ENCODE assay signal across 1 cellular context in the genomic region with DNA sequence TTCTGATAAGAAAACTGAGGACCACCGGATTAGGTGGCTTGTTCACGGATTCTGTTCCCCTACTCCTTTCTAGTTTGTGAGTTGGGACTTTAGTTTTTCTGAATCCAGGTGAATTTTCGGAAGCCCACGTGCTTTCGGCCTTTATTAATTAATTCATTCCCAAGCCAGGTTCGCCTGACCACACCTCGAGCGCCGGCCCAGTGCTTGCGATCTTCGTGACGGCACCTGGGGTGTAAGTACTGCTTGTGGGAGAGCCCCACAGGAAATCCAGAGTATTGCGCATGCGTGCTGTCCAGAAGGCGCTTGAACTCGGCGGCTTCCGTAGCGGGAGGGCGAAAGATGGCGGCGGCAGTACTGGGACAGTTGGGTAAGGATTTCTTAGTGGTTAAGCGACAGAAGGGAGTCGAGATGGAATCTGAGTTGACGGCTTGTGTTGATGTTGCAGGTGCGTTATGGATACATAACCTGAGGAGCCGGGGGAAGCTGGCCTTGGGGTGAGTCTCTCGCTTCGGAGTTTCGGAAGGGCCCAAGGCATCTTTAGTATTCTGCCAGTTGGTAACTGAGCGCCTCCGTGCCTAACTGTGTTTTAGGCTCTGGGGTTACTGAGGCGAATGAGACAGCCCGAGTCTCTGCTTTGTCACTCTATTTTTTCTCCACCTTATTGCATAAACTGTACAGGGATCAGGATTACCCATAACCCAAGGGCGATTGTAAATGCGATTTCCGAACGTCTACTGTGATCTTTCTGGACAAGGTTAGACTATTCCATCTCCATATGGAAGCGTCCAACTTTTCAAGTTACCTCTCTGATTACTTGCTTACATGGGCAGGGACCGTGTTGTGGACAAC.
TF ChIP-seq lines count a peak whose summit lies in the region.

MRPL22 (plus strand) TSS at position 302 of the 849 bp plus-strand sequence; CDS start at position 340, 38 bp downstream.

TF ChIP-seq in liver, 16 proteins besides CTCF, POLR2A, EP300 and RAD21 (continued from another document):
- TF ChIP-seq MAX (IDR thresholded peaks at IDR 0.05), result peak; percentile 53
- TF ChIP-seq FOXA2 (IDR thresholded peaks at IDR 0.05), result no peak
